In the genomic region with DNA sequence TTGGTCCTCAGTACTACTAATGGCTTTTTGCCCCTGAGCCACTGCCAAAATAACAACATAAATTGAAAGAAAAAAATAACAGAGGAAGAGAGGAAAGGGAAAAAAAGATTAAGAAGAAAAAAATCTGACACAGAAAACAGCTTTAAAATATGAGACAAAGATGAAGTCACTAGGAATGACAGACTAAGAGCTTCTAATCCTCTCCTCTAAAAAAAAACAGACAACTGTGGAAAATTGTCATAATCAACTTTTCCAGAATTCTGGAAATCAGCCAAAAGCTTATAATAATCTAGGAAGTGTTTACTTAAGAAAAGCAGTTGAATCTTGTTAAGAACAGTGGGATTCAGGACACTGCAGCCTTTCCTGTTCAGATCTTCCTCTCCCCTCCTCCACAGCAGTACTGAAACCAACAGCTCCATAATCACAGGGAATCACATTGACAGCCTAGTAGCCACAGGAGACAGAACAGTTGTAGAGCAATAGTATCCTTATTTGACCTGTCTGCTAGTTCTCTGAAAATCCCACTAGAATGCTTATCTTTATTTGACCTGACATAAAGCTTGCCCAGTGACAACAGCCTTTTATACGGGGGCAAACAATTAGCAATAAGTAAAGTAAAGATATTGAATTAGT, we compare ENCODE assay signal across 1 cellular context.
TF ChIP-seq lines count a peak whose summit lies in the region.

No MANE protein-coding gene starts in this region.

TF ChIP-seq in IMR-90, 13 proteins besides CTCF, POLR2A, EP300 and RAD21 (continued from another document):
- no peak for TF ChIP-seq MAFK (IDR thresholded peaks at IDR 0.05; ENCODE audit: low read depth, low read length)
- no peak for TF ChIP-seq NFE2L2 (IDR thresholded peaks at IDR 0.05; ENCODE audit: low read depth, low read length)
- TF ChIP-seq BHLHE40 (IDR thresholded peaks at IDR 0.05; ENCODE audit: low read depth, low read length), result no peak
- TF ChIP-seq CHD1 (IDR thresholded peaks at IDR 0.05; ENCODE audit: low read depth, low read length), result no peak
- TF ChIP-seq RFX5 (IDR thresholded peaks at IDR 0.05; ENCODE audit: low read depth, low read length), result no peak
- TF ChIP-seq RCOR1 (IDR thresholded peaks at IDR 0.05; ENCODE audit: insufficient replicate concordance, low read length), result no peak
- no peak for TF ChIP-seq CEBPB (IDR thresholded peaks at IDR 0.05; ENCODE audit: low read depth, low read length)
